1 cellular context compared by ENCODE assay signal in genomic region chr2:215793747-215794595, GRCh38.
TF ChIP-seq lines count a peak whose summit lies in the region.

No MANE protein-coding gene starts in this region.

TF ChIP-seq in HepG2, 621 proteins besides CTCF, POLR2A, EP300 and RAD21 (continued from another document and continues in another):
- TF ChIP-seq ZNF142 (CRISPR knock-in tag; IDR thresholded peaks at IDR 0.05), result peak; percentile 71; the same call in 1 of the 2 replicates
- peak; percentile 28; the same call in 1 of the 2 replicates for TF ChIP-seq GMEB2 (CRISPR knock-in tag; IDR thresholded peaks at IDR 0.05; ENCODE audit: low read depth)
- no peak for TF ChIP-seq ZZZ3 (CRISPR knock-in tag; IDR thresholded peaks at IDR 0.05; ENCODE audit: borderline replicate concordance)
- no peak for TF ChIP-seq ZNF850 (CRISPR knock-in tag; conservative IDR thresholded peaks at IDR 0.05)
- peak; percentile 98 for TF ChIP-seq TBX2 (CRISPR knock-in tag; IDR thresholded peaks at IDR 0.05; ENCODE audit: borderline replicate concordance)
- no peak for TF ChIP-seq ZNF337 (CRISPR knock-in tag; IDR thresholded peaks at IDR 0.05; ENCODE audit: borderline replicate concordance, low read depth)
- TF ChIP-seq ATF3 (CRISPR knock-in tag; IDR thresholded peaks at IDR 0.05), result peak; percentile 85
- no peak for TF ChIP-seq SETDB1 (CRISPR knock-in tag; IDR thresholded peaks at IDR 0.05; ENCODE audit: borderline replicate concordance)
- peak; percentile 67 for TF ChIP-seq LCORL (IDR thresholded peaks at IDR 0.05)
- TF ChIP-seq LCORL (CRISPR knock-in tag; IDR thresholded peaks at IDR 0.05), result peak; percentile 78
- peak; percentile 98 for TF ChIP-seq GFI1 (CRISPR knock-in tag; IDR thresholded peaks at IDR 0.05; ENCODE audit: borderline replicate concordance)
- TF ChIP-seq GMEB1 (CRISPR knock-in tag; IDR thresholded peaks at IDR 0.05; ENCODE audit: borderline replicate concordance), result peak; percentile 43; the same call in 1 of the 2 replicates
- no peak for TF ChIP-seq IRF1 (CRISPR knock-in tag; IDR thresholded peaks at IDR 0.05; ENCODE audit: low read depth)
- 0 out of 2 replicates have a peak, but pooled peaks have one; percentile 48 for TF ChIP-seq E2F1 (CRISPR knock-in tag; IDR thresholded peaks at IDR 0.05)
- peak; percentile 90 for TF ChIP-seq ZNF292 (CRISPR knock-in tag; IDR thresholded peaks at IDR 0.05; ENCODE audit: borderline replicate concordance, low read depth)
- TF ChIP-seq HDAC2 (CRISPR knock-in tag; IDR thresholded peaks at IDR 0.05), result peak; percentile 98
- 0 out of 2 replicates have a peak, but pooled peaks have one; percentile 2 for TF ChIP-seq PHF20 (CRISPR knock-in tag; IDR thresholded peaks at IDR 0.05)
- peak; percentile 96 for TF ChIP-seq HOMEZ (CRISPR knock-in tag; IDR thresholded peaks at IDR 0.05; ENCODE audit: low read depth)
- TF ChIP-seq SOX5 (CRISPR knock-in tag; IDR thresholded peaks at IDR 0.05; ENCODE audit: borderline replicate concordance), result peak; percentile 95
- no peak; the same call in 1 of the 2 replicates for TF ChIP-seq MYC (CRISPR knock-in tag; IDR thresholded peaks at IDR 0.05; ENCODE audit: borderline replicate concordance)
- no peak for TF ChIP-seq NFE2L1 (CRISPR knock-in tag; IDR thresholded peaks at IDR 0.05; ENCODE audit: borderline replicate concordance)
- TF ChIP-seq ZNF720 (CRISPR knock-in tag; IDR thresholded peaks at IDR 0.05), result no peak
- peak; percentile 92 for TF ChIP-seq ZNF800 (CRISPR knock-in tag; IDR thresholded peaks at IDR 0.05)
- TF ChIP-seq ZBTB1 (CRISPR knock-in tag; IDR thresholded peaks at IDR 0.05; ENCODE audit: borderline replicate concordance), result no peak
- TF ChIP-seq MAFF (IDR thresholded peaks at IDR 0.05; ENCODE audit: low read depth, low read length), result peak; percentile 78
- no peak for TF ChIP-seq SMARCC2 (IDR thresholded peaks at IDR 0.05)
- TF ChIP-seq BRCA1 (CRISPR knock-in tag; IDR thresholded peaks at IDR 0.05), result 0 out of 2 replicates have a peak, but pooled peaks have one; percentile 86
- no peak for TF ChIP-seq ZNF678 (CRISPR knock-in tag; IDR thresholded peaks at IDR 0.05)
- TF ChIP-seq FOXK1 (CRISPR knock-in tag; IDR thresholded peaks at IDR 0.05; ENCODE audit: borderline replicate concordance, low read depth), result peak; percentile 92
- TF ChIP-seq ATF5 (CRISPR knock-in tag; IDR thresholded peaks at IDR 0.05; ENCODE audit: low read depth), result 0 out of 2 replicates have a peak, but pooled peaks have one; percentile 67
- TF ChIP-seq ZFX (CRISPR knock-in tag; IDR thresholded peaks at IDR 0.05; ENCODE audit: low read depth), result peak; percentile 88
- TF ChIP-seq ZNF513 (CRISPR knock-in tag; conservative IDR thresholded peaks at IDR 0.05), result no peak
- peak; percentile 96 for TF ChIP-seq ETV5 (CRISPR knock-in tag; IDR thresholded peaks at IDR 0.05; ENCODE audit: borderline replicate concordance)
- peak; percentile 85; the same call in 1 of the 2 replicates for TF ChIP-seq ZNF33A (CRISPR knock-in tag; IDR thresholded peaks at IDR 0.05; ENCODE audit: borderline replicate concordance)
- TF ChIP-seq PHF8 (CRISPR knock-in tag; IDR thresholded peaks at IDR 0.05), result peak; percentile 47
- TF ChIP-seq CENPBD1 (CRISPR knock-in tag; IDR thresholded peaks at IDR 0.05; ENCODE audit: borderline replicate concordance, low read depth), result no peak
- TF ChIP-seq GRHL1 (CRISPR knock-in tag; conservative IDR thresholded peaks at IDR 0.05), result no peak
- TF ChIP-seq ZMAT5 (CRISPR knock-in tag; IDR thresholded peaks at IDR 0.05; ENCODE audit: borderline replicate concordance, low read depth), result no peak
